23 cellular contexts compared by ENCODE assay signal in the genomic region with DNA sequence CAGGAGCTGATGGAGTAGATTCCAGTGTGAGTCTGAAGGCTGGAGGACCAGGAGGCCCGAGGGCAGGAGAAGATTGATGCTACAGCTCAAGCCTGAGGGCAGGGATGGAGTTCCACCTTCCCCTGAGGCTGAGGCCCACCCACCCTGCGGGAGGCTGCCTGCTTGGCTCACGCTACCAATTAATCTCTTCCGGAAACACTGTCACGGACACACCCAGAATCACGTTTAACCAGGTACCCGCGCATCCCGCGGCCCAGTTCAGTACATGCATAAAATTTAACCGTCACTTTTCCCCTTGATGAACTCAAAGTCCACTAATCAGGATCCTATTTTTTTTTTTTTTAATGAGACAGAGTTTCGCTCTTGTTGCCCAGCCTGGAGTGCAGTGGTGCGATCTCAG. TPM values are rescaled to one million over a fixed set of nuclear protein-coding genes. Genes with fewer than 3 reads are reported as not detected.
A peak's percentile ranks its signal among the peaks of the same experiment; 100 is the strongest.
DNase-seq lines count a peak whose midpoint lies in the region; ATAC-seq and TF ChIP-seq lines count a peak whose summit lies in the region.
"Had no signal": no experiment of that assay in that cellular context is flagged by ENCODE, and none has a peak within 500 bp of the region (broad histone marks: within the 10 kb centered on the region; RNA-seq: fewer than 3 reads in every experiment).

No MANE protein-coding gene starts in this region.

- TF ChIP-seq CTCF in HCT116 (IDR thresholded peaks at IDR 0.05 in 2 of 3, conservative IDR thresholded peaks at IDR 0.05 in 1 of 3; ENCODE audit: borderline replicate concordance in 1 of 3, insufficient read depth in 1 of 3, low read depth in 2 of 3, low read length in 2 of 3): no peak
- TF ChIP-seq CTCF in progenitor cell of endocrine pancreas (IDR thresholded peaks at IDR 0.05; ENCODE audit: unreplicated experiment): no peak
- TF ChIP-seq CTCF in activated CD8-positive, alpha-beta T cell treated with anti-CD3 and anti-CD28 coated beads for 36 hours (IDR thresholded peaks at IDR 0.05): no peak

- POLR2A ChIA-PET in HCT116 (lab: Charles Lee): interaction anchor here (0.6 to 1.8 kb wide), 2 partner anchors 10 to 1002 kb away, joined by 3 to 4 read pairs; partner anchors contain the start of gene ISOC2
- POLR2A ChIA-PET in activated CD8-positive, alpha-beta T cell treated with anti-CD3 and anti-CD28 coated beads for 36 hours (lab: Charles Lee): no interaction called here

- H3K4me1 Mint-ChIP-seq in progenitor cell of endocrine pancreas (ENCODE audit: low read depth): no peaks in the 10 kb centered on the region
- H3K4me1 Mint-ChIP-seq in activated CD8-positive, alpha-beta T cell treated with anti-CD3 and anti-CD28 coated beads for 36 hours (ENCODE audit: low read depth): peaks cover 5% of the 10 kb centered on the region

- H3K27me3 Mint-ChIP-seq in progenitor cell of endocrine pancreas: peaks cover 12% of the 10 kb centered on the region
- H3K27me3 Mint-ChIP-seq in activated CD8-positive, alpha-beta T cell treated with anti-CD3 and anti-CD28 coated beads for 36 hours: no peaks in the 10 kb centered on the region
- H3K27me3 Mint-ChIP-seq: T-helper 17 cell had no signal

- H3K27ac Mint-ChIP-seq in progenitor cell of endocrine pancreas: peak overlapping the region; percentile 81
- no peak overlapping the region for H3K27ac Mint-ChIP-seq in activated CD8-positive, alpha-beta T cell treated with anti-CD3 and anti-CD28 coated beads for 36 hours
- H3K27ac Mint-ChIP-seq: CD14-positive monocyte, T-helper 17 cell had no signal

- H3K27ac ChIP-seq in HCT116 (ENCODE audit: low read depth, low read length): peak overlapping the region; percentile 17
- H3K27ac ChIP-seq: Peyer's patch, SK-N-MC had no signal

- H3K4me3 Mint-ChIP-seq in progenitor cell of endocrine pancreas (ENCODE audit: low read depth): no peak overlapping the region
- no peak overlapping the region for H3K4me3 Mint-ChIP-seq in activated CD8-positive, alpha-beta T cell treated with anti-CD3 and anti-CD28 coated beads for 36 hours
- H3K4me3 Mint-ChIP-seq: CD14-positive monocyte, T-helper 17 cell had no signal

- ATAC-seq in HCT116 (no peak), HG03439 (IDR thresholded peaks at IDR 0.05; ENCODE audit: unreplicated experiment) (no peak)
- no peak for ATAC-seq in activated CD8-positive, alpha-beta T cell treated with anti-CD3 and anti-CD28 coated beads for 36 hours
- ATAC-seq: T-helper 17 cell had no signal

- H3K36me3 ChIP-seq in HCT116 (ENCODE audit: control insufficient read depth in 1 of 2, insufficient read depth in 2 of 2, low read length in 2 of 2): peaks cover 0 to 11% of the 10 kb centered on the region in 2 experiments; a peak in 2 of 4 replicates
- H3K36me3 ChIP-seq: BE2C, Peyer's patch had no signal

- CTCF ChIA-PET in HCT116 (lab: Charles Lee): interaction anchor here (1.2 kb wide), 1 partner anchor 33 kb away, joined by 4 read pairs; no protein-coding TSS in a partner anchor
- CTCF ChIA-PET in activated CD8-positive, alpha-beta T cell treated with anti-CD3 and anti-CD28 coated beads for 36 hours (lab: Charles Lee): interaction anchor here (1.2 kb wide), 1 partner anchor 33 kb away, joined by 6 read pairs; no protein-coding TSS in a partner anchor

- peak overlapping the region; percentile 54 to 76; a peak in 3 of 4 replicates for H3K4me3 ChIP-seq in HCT116 (replicated peaks in 1 of 2; ENCODE audit: low read depth in 1 of 2, low read length in 2 of 2)
- H3K4me3 ChIP-seq: Peyer's patch, SK-N-MC had no signal

- H3K9me2 ChIP-seq in HCT116 (ENCODE audit: insufficient read depth): no peaks in the 10 kb centered on the region

- no peak for TF ChIP-seq POLR2A in HCT116 (IDR thresholded peaks at IDR 0.05; ENCODE audit: borderline replicate concordance, extremely low read depth, insufficient read depth, insufficient read length)

- RAD21 ChIA-PET in HCT116 (lab: Charles Lee; ENCODE audit: low non-redundant PET in 1 of 2, low total read pairs in 2 of 2, uncharacterized antibody in 2 of 2, unreplicated experiment in 2 of 2): no interaction called here

- H3K9me3 Mint-ChIP-seq in progenitor cell of endocrine pancreas (ENCODE audit: low read depth): no peaks in the 10 kb centered on the region
- H3K9me3 Mint-ChIP-seq in activated CD8-positive, alpha-beta T cell treated with anti-CD3 and anti-CD28 coated beads for 36 hours: no peaks in the 10 kb centered on the region

- BruUV-seq in HCT116 (replicated peaks; lab: Mats Ljungman, UMichigan): no TSS peak

- no peaks in the 10 kb centered on the region for H3K27me3 ChIP-seq in HCT116 (ENCODE audit: insufficient read depth, low read length)
- H3K27me3 ChIP-seq: BE2C, Peyer's patch had no signal

- intact Hi-C loops in HCT116 (cut with micrococcal nuclease): no loop called here
- intact Hi-C loops in activated CD8-positive, alpha-beta T cell treated with anti-CD3 and anti-CD28 coated beads for 36 hours (cut with micrococcal nuclease): no loop called here

- DNase-seq in HCT116 (ENCODE audit: low read depth, low spot score) (no peak), LoVo (ENCODE audit: low spot score) (peak; percentile 54), SW480 (ENCODE audit: low spot score) (peak; percentile 68), progenitor cell of endocrine pancreas (ENCODE audit: low spot score, unreplicated experiment) (no peak)
- no peak for DNase-seq in activated CD8-positive, alpha-beta T cell treated with anti-CD3 and anti-CD28 coated beads for 36 hours
- no peak for DNase-seq in activated effector memory CD4-positive, alpha-beta T cell treated with anti-CD3 and anti-CD28 coated beads, Interleukin-2, amount 50 U/mL, for 16 hours
- DNase-seq: ACHN, BE2C, DMS153, DND-41, HCEC 1CT, KG1, MM.1S, NCI-H1417, NCI-H187 treated with DMSO at 0.1 percent for 48 hours, NCI-H446, NCI-H524 treated with DMSO at 0.1 percent for 48 hours, Peyer's patch, SIG-M5, T-helper 17 cell had no signal

- no peaks in the 10 kb centered on the region for H4K20me1 ChIP-seq in HCT116 (ENCODE audit: insufficient read depth)

- peak overlapping the region; percentile 90 for H3K9ac ChIP-seq in HCT116 (ENCODE audit: low read length)

- H3K4me2 ChIP-seq in HCT116 (ENCODE audit: low read length): peak overlapping the region; percentile 87

- no peaks in the 10 kb centered on the region for H3K9me3 ChIP-seq in HCT116 (ENCODE audit: control insufficient read depth in 1 of 2, insufficient read depth in 1 of 2, low read depth in 1 of 2, low read length in 2 of 2)
- H3K9me3 ChIP-seq: BE2C, Peyer's patch had no signal

- H3K4me1 ChIP-seq in HCT116 (ENCODE audit: control insufficient read depth in 1 of 2, insufficient read depth in 2 of 2, low read length in 2 of 2): peaks cover 38 to 60% of the 10 kb centered on the region in 2 experiments

- peaks cover 28% of the 10 kb centered on the region for H3K79me2 ChIP-seq in HCT116 (ENCODE audit: insufficient read depth, low read length)

- H3K36me3 Mint-ChIP-seq in progenitor cell of endocrine pancreas (ENCODE audit: insufficient read depth): no peaks in the 10 kb centered on the region
- H3K36me3 Mint-ChIP-seq in activated CD8-positive, alpha-beta T cell treated with anti-CD3 and anti-CD28 coated beads for 36 hours (ENCODE audit: low read depth): no peaks in the 10 kb centered on the region
- H3K36me3 Mint-ChIP-seq: CD14-positive monocyte had no signal

- no peak overlapping the region for H2AFZ ChIP-seq in HCT116 (ENCODE audit: low read depth, low read length, poor library complexity, severe bottlenecking)

- TF ChIP-seq RAD21 in HCT116 (IDR thresholded peaks at IDR 0.05; ENCODE audit: low read depth): no peak

TF ChIP-seq in HCT116, 20 proteins besides CTCF, POLR2A, EP300 and RAD21 (continues in another document):
- TF ChIP-seq ATF3 (IDR thresholded peaks at IDR 0.05): no peak

RNA-seq across cellular contexts. Expression of gene ZNF628, which starts 5.2 kb away (rescaled TPM):
- total RNA-seq in HCT116 (2021; ENCODE audit: unreplicated experiment): 14.9 TPM
- polyA plus RNA-seq in HCT116 (2012): 8.0 and 11.6 TPM in 2 replicates
- total RNA-seq in progenitor cell of endocrine pancreas: 12.9 and 16.8 TPM in 2 replicates
- 1 to 10 TPM; 8.4 to 8.6 TPM for total RNA-seq in activated CD8-positive, alpha-beta T cell treated with anti-CD3 and anti-CD28 coated beads for 36 hours

RNA-seq across cellular contexts. Expression of gene C19orf85, which starts 6.7 kb away (rescaled TPM):
- total RNA-seq in HCT116 (2021; ENCODE audit: unreplicated experiment) (0.34 TPM), progenitor cell of endocrine pancreas (not detected in 2 replicates)
- 0.04 TPM in 1 of 2 replicates, not detected in the other for polyA plus RNA-seq in HCT116 (2012)
- total RNA-seq in activated CD8-positive, alpha-beta T cell treated with anti-CD3 and anti-CD28 coated beads for 36 hours: not detected
- total RNA-seq: Peyer's patch, T-helper 17 cell had no signal
- polyA plus RNA-seq: CD14-positive monocyte had no signal

RNA-seq across cellular contexts. Expression of gene ISOC2, which starts 9.8 kb away (rescaled TPM):
- total RNA-seq in HCT116 (2021; ENCODE audit: unreplicated experiment): 56.8 TPM
- polyA plus RNA-seq in HCT116 (2012): 53.6 and 62.9 TPM in 2 replicates
- 36.3 and 36.6 TPM in 2 replicates for total RNA-seq in progenitor cell of endocrine pancreas
- 10 to 100 TPM; 29.0 to 29.3 TPM for total RNA-seq in activated CD8-positive, alpha-beta T cell treated with anti-CD3 and anti-CD28 coated beads for 36 hours

RNA-seq across cellular contexts. Expression of gene NAT14, which starts 13.7 kb away (rescaled TPM):
- total RNA-seq in HCT116 (2021; ENCODE audit: unreplicated experiment) (55.3 TPM), progenitor cell of endocrine pancreas (62.6 and 69.7 TPM in 2 replicates)
- 39.0 and 45.6 TPM in 2 replicates for polyA plus RNA-seq in HCT116 (2012)
- total RNA-seq in activated CD8-positive, alpha-beta T cell treated with anti-CD3 and anti-CD28 coated beads for 36 hours: 10 to 100 TPM; 18.9 to 19.9 TPM

RNA-seq across cellular contexts. Expression of gene SSC5D, which starts 17.0 kb away (rescaled TPM):
- total RNA-seq in HCT116 (2021; ENCODE audit: unreplicated experiment) (1.5 TPM), progenitor cell of endocrine pancreas (1.1 and 1.6 TPM in 2 replicates)
- polyA plus RNA-seq in HCT116 (2012): 0.59 and 0.77 TPM in 2 replicates
- under 1 TPM; 0.67 to 0.70 TPM for total RNA-seq in activated CD8-positive, alpha-beta T cell treated with anti-CD3 and anti-CD28 coated beads for 36 hours
- polyA plus RNA-seq: CD14-positive monocyte had no signal

Comparison
In these comparisons a context has a peak if more than half of its experiments do, and no peak if none do; other contexts are left out.
1. DNase-seq: peak in LoVo (single experiment) and SW480 (single experiment); none in HCT116 (single experiment), progenitor cell of endocrine pancreas (single experiment), activated CD8-positive, alpha-beta T cell treated with anti-CD3 and anti-CD28 coated beads for 36 hours (single experiment) and activated effector memory CD4-positive, alpha-beta T cell treated with anti-CD3 and anti-CD28 coated beads, Interleukin-2, amount 50 U/mL, for 16 hours (single experiment).